21 cellular contexts compared by ENCODE assay signal in the genomic region with DNA sequence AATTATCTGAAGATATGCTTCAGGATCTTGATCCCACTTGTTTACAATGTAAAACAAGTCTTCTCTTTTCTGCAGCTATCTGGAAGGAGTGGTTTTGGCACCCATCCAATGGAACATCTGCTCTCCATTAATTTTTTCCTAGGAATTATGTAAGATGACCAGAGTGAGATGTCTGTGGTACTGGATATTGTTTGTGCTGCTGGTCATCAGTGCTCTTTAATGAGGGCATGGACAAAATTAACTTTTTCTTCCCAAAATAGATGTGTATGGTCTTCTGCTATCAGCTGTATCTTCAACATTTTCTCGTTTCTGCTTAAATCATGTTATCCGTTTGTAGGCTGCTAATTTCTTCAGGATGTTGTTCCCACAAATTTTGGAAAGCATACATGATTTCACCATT.
DNase-seq lines count a peak whose midpoint lies in the region; ATAC-seq and TF ChIP-seq lines count a peak whose summit lies in the region.
"Had no signal": no experiment of that assay in that cellular context is flagged by ENCODE, and none has a peak within 500 bp of the region (broad histone marks: within the 10 kb centered on the region; RNA-seq: fewer than 3 reads in every experiment).

No MANE protein-coding gene starts in this region.

- TF ChIP-seq CTCF in A673 (conservative IDR thresholded peaks at IDR 0.05; ENCODE audit: low read depth, low read length) (no peak), OCI-LY7 (conservative IDR thresholded peaks at IDR 0.05; ENCODE audit: low read length) (no peak)

- H3K9me3 ChIP-seq in A673 (ENCODE audit: low read depth, low read length, poor library complexity, severe bottlenecking): no peaks in the 10 kb centered on the region
- no peaks in the 10 kb centered on the region for H3K9me3 ChIP-seq in OCI-LY7 (ENCODE audit: low read length)
- H3K9me3 ChIP-seq: psoas muscle, thyroid gland had no signal

- intact Hi-C loops in A673 (cut with micrococcal nuclease; ENCODE audit: unreplicated experiment): no loop called here
- intact Hi-C loops in OCI-LY7 (cut with micrococcal nuclease; ENCODE audit: unreplicated experiment): no loop called here

- ATAC-seq in HG03095 (IDR thresholded peaks at IDR 0.05; ENCODE audit: unreplicated experiment) (no peak), HG02938 (IDR thresholded peaks at IDR 0.05; ENCODE audit: unreplicated experiment) (no peak)
- ATAC-seq: activated CD4-positive, alpha-beta T cell treated with anti-CD3 and anti-CD28 coated beads for 36 hours; activated naive CD8-positive, alpha-beta T cell treated with anti-CD3 and anti-CD28 coated beads, Interleukin-2, amount 50 U/mL, for 24 hours; K562; psoas muscle; stimulated activated naive CD8-positive, alpha-beta T cell treated with anti-CD3 and anti-CD28 coated beads, Interleukin-15, Interleukin-2, amounts not matched to agents 100 U/mL and 50 U/mL, for 24 hours; T-cell had no signal

- POLR2A ChIA-PET in A673 (lab: Charles Lee; ENCODE audit: low non-redundant PET): no interaction called here
- POLR2A ChIA-PET in OCI-LY7 (lab: Charles Lee): no interaction called here

- H3K79me2 ChIP-seq in OCI-LY7 (ENCODE audit: insufficient read depth, low read depth, low read length): no peaks in the 10 kb centered on the region
- H3K79me2 ChIP-seq: hepatocyte had no signal

- no peaks in the 10 kb centered on the region for H4K20me1 ChIP-seq in OCI-LY7 (ENCODE audit: insufficient read depth, low read length)

- no peak overlapping the region for H3K27ac ChIP-seq in A673 (ENCODE audit: low read depth, low read length, poor library complexity, severe bottlenecking)
- no peak overlapping the region for H3K27ac ChIP-seq in OCI-LY7 (ENCODE audit: low read depth, low read length, poor library complexity, severe bottlenecking)
- H3K27ac ChIP-seq: hepatocyte, neural progenitor cell, psoas muscle, skin epidermis, thyroid gland had no signal

- H3K4me1 ChIP-seq in A673 (ENCODE audit: insufficient read depth, low read length, poor library complexity, severe bottlenecking) (no peaks in the 10 kb centered on the region), OCI-LY7 (ENCODE audit: insufficient read depth, low read length, poor library complexity, severe bottlenecking) (no peaks in the 10 kb centered on the region)
- H3K4me1 ChIP-seq: neural progenitor cell, psoas muscle, thyroid gland had no signal

- no peaks in the 10 kb centered on the region for H3K9me2 ChIP-seq in OCI-LY7 (ENCODE audit: insufficient read depth, low read length)

- CTCF ChIA-PET in A673 (lab: Charles Lee) (no interaction called here), OCI-LY7 (lab: Charles Lee; ENCODE audit: unreplicated experiment) (no interaction called here)

- no peak overlapping the region for H3K4me3 ChIP-seq in A673 (ENCODE audit: low read depth, low read length, poor library complexity, severe bottlenecking)
- no peak overlapping the region for H3K4me3 ChIP-seq in OCI-LY7 (ENCODE audit: low read depth, low read length, poor library complexity, severe bottlenecking)
- H3K4me3 ChIP-seq: hepatocyte, K562, neural progenitor cell, psoas muscle, skin epidermis, thyroid gland had no signal

- DNase-seq in A673 (ENCODE audit: low spot score): peak; percentile 3
- DNase-seq in LHCN-M2 (ENCODE audit: low read depth): peak; percentile 1
- DNase-seq in NCI-H82 (lab: John Stamatoyannopoulos, UW): peak; percentile 63
- DNase-seq in brain pericyte (ENCODE audit: low read depth, low spot score): peak; percentile 40
- no peak for DNase-seq in stimulated activated CD4-positive, alpha-beta T cell treated with anti-CD3 and anti-CD28 coated beads, Interleukin-2, amount 100 ng/mL, for 48 hours
- no peak for DNase-seq in OCI-LY7 (ENCODE audit: low spot score)
- DNase-seq: ACHN; activated CD4-positive, alpha-beta T cell treated with anti-CD3 and anti-CD28 coated beads for 36 hours; activated naive CD8-positive, alpha-beta T cell treated with anti-CD3 and anti-CD28 coated beads, Interleukin-2, amount 50 U/mL, for 24 hours; dermis blood vessel endothelial cell; GDM1; psoas muscle; stimulated activated naive CD8-positive, alpha-beta T cell treated with anti-CD3 and anti-CD28 coated beads, Interleukin-15, Interleukin-2, amounts not matched to agents 100 U/mL and 50 U/mL, for 24 hours; T-cell; thyroid gland had no signal

- no peaks in the 10 kb centered on the region for H3K36me3 ChIP-seq in A673 (ENCODE audit: insufficient read depth, low read length, poor library complexity, severe bottlenecking)
- H3K36me3 ChIP-seq in OCI-LY7 (ENCODE audit: insufficient read depth, low read length): no peaks in the 10 kb centered on the region
- H3K36me3 ChIP-seq: neural progenitor cell, thyroid gland had no signal

- BruUV-seq in A673 (replicated peaks; lab: Mats Ljungman, UMichigan) (no TSS peak), OCI-LY7 (replicated peaks; lab: Mats Ljungman, UMichigan) (no TSS peak)

- no peaks in the 10 kb centered on the region for H3K27me3 ChIP-seq in A673 (replicated peaks; ENCODE audit: insufficient read depth, low read depth, low read length, poor library complexity)
- H3K27me3 ChIP-seq: hepatocyte, neural progenitor cell, thyroid gland had no signal

- no peak overlapping the region for H3K4me2 ChIP-seq in OCI-LY7 (ENCODE audit: low read length)
- H3K4me2 ChIP-seq: hepatocyte, neural progenitor cell had no signal

- no peak overlapping the region for H2AFZ ChIP-seq in OCI-LY7 (ENCODE audit: low read length)
- H2AFZ ChIP-seq: hepatocyte, neural progenitor cell had no signal

Comparison
In these comparisons a context has a peak if more than half of its experiments do, and no peak if none do; other contexts are left out.
1. DNase-seq: peak in A673 (single experiment), LHCN-M2 (single experiment), NCI-H82 (single experiment) and brain pericyte (single experiment); none in stimulated activated CD4-positive, alpha-beta T cell treated with anti-CD3 and anti-CD28 coated beads, Interleukin-2, amount 100 ng/mL, for 48 hours (0 of 2) and OCI-LY7 (single experiment).